33 cellular contexts compared by ENCODE assay signal in genomic region chr2:222248818-222249217, GRCh38. TPM values are rescaled to one million over a fixed set of nuclear protein-coding genes. Genes with fewer than 3 reads are reported as not detected.
"Had no signal": no experiment of that assay in that cellular context is flagged by ENCODE, and none has a peak within 500 bp of the region (broad histone marks: within the 10 kb centered on the region; RNA-seq: fewer than 3 reads in every experiment).

No MANE protein-coding gene starts in this region.

- ATAC-seq: activated CD8-positive, alpha-beta T cell treated with anti-CD3 and anti-CD28 coated beads for 36 hours; activated naive CD4-positive, alpha-beta T cell treated with anti-CD3 and anti-CD28 coated beads, Interleukin-2, amount 50 U/mL, for 72 hours; activated T-cell treated with anti-CD3 and anti-CD28 coated beads, Interleukin-2, amount 50 U/mL, for 4 hours; activated T-cell treated with anti-CD3 and anti-CD28 coated beads, Interleukin-2, amount 50 U/mL, for 72 hours; activated T-helper 17 cell treated with anti-CD3 and anti-CD28 coated beads, Interleukin-2, amount 50 U/mL, for 72 hours; body of pancreas had no signal

- H3K4me3 ChIP-seq: adrenal gland, body of pancreas, breast epithelium had no signal

- DNase-seq: activated B cell treated with CpG ODN at 0.5 μM for 24 hours; activated CD4-positive, alpha-beta memory T cell treated with anti-CD3 and anti-CD28 coated beads for 36 hours; activated CD4-positive, alpha-beta T cell treated with anti-CD3 and anti-CD28 coated beads for 4 hours; activated CD4-positive, alpha-beta T cell treated with anti-CD3 and anti-CD28 coated beads, Interleukin-2, amount 10 ng/mL, durations not matched to agents 24 days and 14 days; activated CD4-positive, alpha-beta T cell treated with anti-CD3 and anti-CD28 coated beads, Interleukin-2, amount 50 U/mL, for 1 hour; activated CD4-positive, alpha-beta T cell treated with anti-CD3 and anti-CD28 coated beads, Interleukin-2, amount 50 U/mL, for 4 hours; activated CD4-positive, CD25-positive, alpha-beta regulatory T cell treated with anti-CD3 and anti-CD28 coated beads, Interleukin-2, amount 50 U/mL, for 72 hours; activated CD8-positive, alpha-beta memory T cell treated with anti-CD3 and anti-CD28 coated beads, Interleukin-2, amount 50 U/mL, for 4 hours; activated CD8-positive, alpha-beta T cell treated with anti-CD3 and anti-CD28 coated beads for 36 hours; activated effector memory CD4-positive, alpha-beta T cell treated with anti-CD3 and anti-CD28 coated beads, Interleukin-2, amount 50 U/mL, for 16 hours; activated gamma-delta T cell treated with Interleukin-2 at 50 U/mL for 16 hours; activated naive CD4-positive, alpha-beta T cell; activated naive CD4-positive, alpha-beta T cell treated with anti-CD3 and anti-CD28 coated beads for 36 hours; activated naive CD4-positive, alpha-beta T cell treated with anti-CD3 and anti-CD28 coated beads, Interleukin-2, amount 50 U/mL, for 16 hours; activated naive CD8-positive, alpha-beta T cell treated with anti-CD3 and anti-CD28 coated beads for 36 hours; activated T-cell treated with anti-CD3 and anti-CD28 coated beads for 4 hours; activated T-cell treated with anti-CD3 and anti-CD28 coated beads, Interleukin-2, amount 50 U/mL, for 1 hour; activated T-cell treated with anti-CD3 and anti-CD28 coated beads, Interleukin-2, amount 50 U/mL, for 4 hours; activated T-cell treated with anti-CD3 and anti-CD28 coated beads, Interleukin-2, amount 50 U/mL, for 72 hours; adrenal gland; amniotic stem cell; aorta; body of pancreas; brain microvascular endothelial cell; central memory CD4-positive, alpha-beta T cell; T-helper 2 cell; T-helper 9 cell had no signal

RNA-seq across cellular contexts. Expression of gene PAX3, which starts 50.0 kb away (rescaled TPM):
- total RNA-seq: activated B cell treated with CpG ODN at 0.5 μM for 24 hours; activated CD4-positive, alpha-beta memory T cell treated with anti-CD3 and anti-CD28 coated beads for 36 hours; activated CD4-positive, alpha-beta T cell treated with anti-CD3 and anti-CD28 coated beads, Interleukin-2, amount 10 ng/mL, durations not matched to agents 24 days and 14 days; activated CD8-positive, alpha-beta memory T cell treated with anti-CD3 and anti-CD28 coated beads for 36 hours; activated CD8-positive, alpha-beta T cell treated with anti-CD3 and anti-CD28 coated beads for 36 hours; activated naive CD4-positive, alpha-beta T cell treated with anti-CD3 and anti-CD28 coated beads for 36 hours; activated naive CD4-positive, alpha-beta T cell treated with anti-CD3 and anti-CD28 coated beads, Interleukin-2, amount 50 U/mL, for 72 hours; activated naive CD8-positive, alpha-beta T cell treated with anti-CD3 and anti-CD28 coated beads for 36 hours; activated T-cell treated with anti-CD3 and anti-CD28 coated beads, Interleukin-2, amount 50 U/mL, for 4 hours; activated T-cell treated with anti-CD3 and anti-CD28 coated beads, Interleukin-2, amount 50 U/mL, for 72 hours; activated T-helper 1 cell treated with anti-CD3 and anti-CD28 coated beads, Interleukin-12 subunit alpha, Interleukin-12 subunit beta, Interleukin-2, Interleukin-4 antibody, amounts not matched to agents 30 ng/mL and 10 ng/mL and 1 ng/mL, durations not matched to agents 14 hours and 24 hours and 36 hours; activated T-helper 17 cell treated with anti-CD3 and anti-CD28 coated beads, Interleukin-2, amount 50 U/mL, for 72 hours; adrenal gland; astrocyte; body of pancreas had no signal
- polyA plus RNA-seq: adrenal gland, aorta had no signal
